ENCODE assay signal across 8 cellular contexts in genomic region chr4:2754848-2755820, GRCh38. TPM values are rescaled to one million over a fixed set of nuclear protein-coding genes. Genes with fewer than 3 reads are reported as not detected.
DNase-seq lines count a peak whose midpoint lies in the region; ATAC-seq and TF ChIP-seq lines count a peak whose summit lies in the region.

No MANE protein-coding gene starts in this region.

- POLR2A ChIA-PET in CD8-positive, alpha-beta memory T cell (lab: Charles Lee), result interaction anchor here (0.5 to 1.7 kb wide), 7 partner anchors 8 to 492 kb away, joined by 3 to 7 read pairs (median 5); partner anchors contain the start of genes GRK4 and NOP14
- POLR2A ChIA-PET in PC-9 (lab: Charles Lee; ENCODE audit: unreplicated experiment), result interaction anchor here (0.6 kb wide), 2 partner anchors 181 to 286 kb away, joined by 3 to 21 read pairs; no protein-coding TSS in a partner anchor

- peak overlapping the region; percentile 75 for H3K4me2 ChIP-seq in PC-9

- H2AFZ ChIP-seq in PC-9, result no peak overlapping the region

- peak overlapping the region; percentile 72 for H3K4me3 ChIP-seq in CD8-positive, alpha-beta memory T cell (ENCODE audit: low read length)
- H3K4me3 ChIP-seq in PC-9 (peak overlapping the region; percentile 61; the same call in 1 of the 2 replicates), ovary (peak overlapping the region; percentile 94)

- H3K27me3 Mint-ChIP-seq in CD8-positive, alpha-beta memory T cell, result peaks cover 0 to 2% of the 10 kb centered on the region in 2 donors

- CTCF ChIA-PET in CD8-positive, alpha-beta memory T cell (lab: Charles Lee), result interaction anchor here (0.8 to 1.8 kb wide), 5 partner anchors 9 to 207 kb away, joined by 3 to 5 read pairs (median 4); no protein-coding TSS in a partner anchor
- CTCF ChIA-PET in PC-9 (lab: Charles Lee), result no interaction called here

- H3K27ac Mint-ChIP-seq in CD8-positive, alpha-beta memory T cell, result peak overlapping the region; percentile 59 to 97 (median 84)

- peaks cover 12% of the 10 kb centered on the region for H3K79me2 ChIP-seq in PC-9 (ENCODE audit: low read depth)

- no peaks in the 10 kb centered on the region for H3K9me3 Mint-ChIP-seq in CD8-positive, alpha-beta memory T cell

- peaks cover 0 to 25% (median 0%) of the 10 kb centered on the region in 3 donors for H3K36me3 Mint-ChIP-seq in CD8-positive, alpha-beta memory T cell

- H3K27me3 ChIP-seq in CD8-positive, alpha-beta memory T cell (ENCODE audit: insufficient read depth, low read length, poor library complexity, severe bottlenecking), result no peaks in the 10 kb centered on the region
- no peaks in the 10 kb centered on the region for H3K27me3 ChIP-seq in PC-9 (ENCODE audit: insufficient read depth, low read depth)
- H3K27me3 ChIP-seq in ovary, result no peaks in the 10 kb centered on the region

- peak overlapping the region; percentile 76 to 94 (median 85) for H3K4me3 Mint-ChIP-seq in CD8-positive, alpha-beta memory T cell

- H4K20me1 ChIP-seq in PC-9 (ENCODE audit: insufficient read depth), result no peaks in the 10 kb centered on the region

- 53 to 56% (median 56%) methylated on average over 23 of the region's 23 CpGs for WGBS in ovary, 3 donors

- intact Hi-C loops in PC-9 (cut with micrococcal nuclease; ENCODE audit: unreplicated experiment) (no loop called here), ovary (cut with DNase I) (no loop called here)

- ATAC-seq in esophagus mucosa, result peak; percentile 4
- no peak for ATAC-seq in HG02973 (IDR thresholded peaks at IDR 0.05; ENCODE audit: unreplicated experiment)

- H3K9me3 ChIP-seq in CD8-positive, alpha-beta memory T cell (ENCODE audit: low read length), result no peaks in the 10 kb centered on the region
- H3K9me3 ChIP-seq in PC-9 (ENCODE audit: insufficient read depth, low read depth) (no peaks in the 10 kb centered on the region), ovary (no peaks in the 10 kb centered on the region)

- TF ChIP-seq POLR2A in ovary (IDR thresholded peaks at IDR 0.05), result no peak

- no peaks in the 10 kb centered on the region for H3K36me3 ChIP-seq in CD8-positive, alpha-beta memory T cell (ENCODE audit: insufficient read depth, low read length)
- H3K36me3 ChIP-seq in PC-9 (ENCODE audit: low read depth) (no peaks in the 10 kb centered on the region), ovary (no peaks in the 10 kb centered on the region)

- no peaks in the 10 kb centered on the region for H3K9me2 ChIP-seq in PC-9 (ENCODE audit: insufficient read depth)

- TF ChIP-seq CTCF in PC-9 (conservative IDR thresholded peaks at IDR 0.05) (no peak), ovary (IDR thresholded peaks at IDR 0.05) (no peak)

- H3K4me1 Mint-ChIP-seq in CD8-positive, alpha-beta memory T cell, result peaks cover 21 to 45% (median 28%) of the 10 kb centered on the region in 3 donors

- TF ChIP-seq EP300 in ovary (IDR thresholded peaks at IDR 0.05), result no peak

- no peaks in the 10 kb centered on the region for H3F3A ChIP-seq in PC-9 (ENCODE audit: insufficient read depth, low read depth)

- no TSS peak for BruUV-seq in PC-9 (replicated peaks; lab: Mats Ljungman, UMichigan)

- no peak for DNase-seq in CD8-positive, alpha-beta memory T cell
- DNase-seq in PC-9 (no peak), ovary (peak in 2 of 5 donors; percentile 15 to 44), cortex of kidney (lab: John Stamatoyannopoulos, UW) (no peak), H4 (ENCODE audit: low spot score) (no peak)
- DNase-seq in activated effector memory CD4-positive, alpha-beta T cell treated with anti-CD3 and anti-CD28 coated beads, Interleukin-2, amount 50 U/mL, for 16 hours, result no peak

- H3K27ac ChIP-seq in CD8-positive, alpha-beta memory T cell (ENCODE audit: low read depth, low read length), result peak overlapping the region; percentile 61
- H3K27ac ChIP-seq in PC-9 (no peak overlapping the region), ovary (no peak overlapping the region)

- H3K4me1 ChIP-seq in CD8-positive, alpha-beta memory T cell (ENCODE audit: insufficient read depth, low read length), result peaks cover 12% of the 10 kb centered on the region
- peaks cover 6% of the 10 kb centered on the region; the same call in 1 of the 2 replicates for H3K4me1 ChIP-seq in PC-9 (replicated peaks; ENCODE audit: insufficient read depth)
- H3K4me1 ChIP-seq in ovary (ENCODE audit: insufficient read depth), result peaks cover 19% of the 10 kb centered on the region

RNA-seq across cellular contexts. Expression of gene TNIP2, which starts 1.0 kb away (rescaled TPM):
- 10 to 100 TPM; 87.7 to 92.3 TPM for total RNA-seq in CD8-positive, alpha-beta memory T cell
- 57.4 TPM for polyA plus RNA-seq in CD8-positive, alpha-beta memory T cell
- total RNA-seq in PC-9 (2021), result 37.1 and 44.8 TPM in 2 replicates
- total RNA-seq in esophagus mucosa, result 25.1 TPM
- total RNA-seq in ovary, result 10 to 100 TPM; 27.2 to 43.2 (median 36.9) TPM
- polyA plus RNA-seq in ovary, result 10 to 100 TPM in 1 of 2 donors, 1 to 10 TPM in 1; 6.4 to 28.4 TPM
- 45.7 and 46.8 TPM in 2 replicates for total RNA-seq in H4 (2014; rRNA removed; shearing (Covaris generic))

RNA-seq across cellular contexts. Expression of gene SH3BP2, which starts 37.8 kb away (rescaled TPM):
- 10 to 100 TPM; 68.8 to 75.4 TPM for total RNA-seq in CD8-positive, alpha-beta memory T cell
- polyA plus RNA-seq in CD8-positive, alpha-beta memory T cell, result 35.7 TPM
- total RNA-seq in PC-9 (2021) (40.4 and 54.0 TPM in 2 replicates), esophagus mucosa (32.6 TPM), ovary (10 to 100 TPM; 13.6 to 46.9 (median 29.3) TPM)
- 10 to 100 TPM in 1 of 2 donors, 1 to 10 TPM in 1; 5.3 to 18.3 TPM for polyA plus RNA-seq in ovary
- total RNA-seq in H4 (2014; rRNA removed; shearing (Covaris generic)), result 10.9 and 17.7 TPM in 2 replicates
